ENCODE assay signal across 3 cellular contexts in the genomic region with DNA sequence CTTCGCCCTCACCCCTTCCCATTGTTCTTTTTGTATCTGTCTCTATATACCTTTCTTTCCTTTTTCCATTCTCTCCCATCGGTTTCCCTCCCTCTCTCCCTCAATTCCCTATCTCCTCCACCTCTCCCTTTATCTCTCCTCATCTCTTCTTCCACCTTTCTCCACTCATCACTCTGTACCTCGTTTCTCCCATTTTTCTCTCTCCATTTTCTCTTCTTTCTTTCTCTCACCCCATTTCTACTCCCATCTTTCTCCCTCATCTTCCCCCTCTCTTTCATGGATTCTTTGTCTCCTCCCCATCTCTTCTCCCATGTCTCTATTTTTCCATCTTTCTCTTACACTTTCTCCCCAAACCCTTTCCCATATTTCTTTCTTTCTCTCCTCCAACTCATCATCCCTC.
A peak's percentile ranks its signal among the peaks of the same experiment; 100 is the strongest.
TF ChIP-seq lines count a peak whose summit lies in the region.

No MANE protein-coding gene starts in this region.

TF ChIP-seq in HEK293, 187 proteins besides CTCF, POLR2A, EP300 and RAD21:
- 0 out of 2 replicates have a peak, but pooled peaks have one; percentile 6 for TF ChIP-seq ZNF266 (tag by site-specific recombination; IDR thresholded peaks at IDR 0.05; ENCODE audit: low read depth)
- TF ChIP-seq, protein P1, sequence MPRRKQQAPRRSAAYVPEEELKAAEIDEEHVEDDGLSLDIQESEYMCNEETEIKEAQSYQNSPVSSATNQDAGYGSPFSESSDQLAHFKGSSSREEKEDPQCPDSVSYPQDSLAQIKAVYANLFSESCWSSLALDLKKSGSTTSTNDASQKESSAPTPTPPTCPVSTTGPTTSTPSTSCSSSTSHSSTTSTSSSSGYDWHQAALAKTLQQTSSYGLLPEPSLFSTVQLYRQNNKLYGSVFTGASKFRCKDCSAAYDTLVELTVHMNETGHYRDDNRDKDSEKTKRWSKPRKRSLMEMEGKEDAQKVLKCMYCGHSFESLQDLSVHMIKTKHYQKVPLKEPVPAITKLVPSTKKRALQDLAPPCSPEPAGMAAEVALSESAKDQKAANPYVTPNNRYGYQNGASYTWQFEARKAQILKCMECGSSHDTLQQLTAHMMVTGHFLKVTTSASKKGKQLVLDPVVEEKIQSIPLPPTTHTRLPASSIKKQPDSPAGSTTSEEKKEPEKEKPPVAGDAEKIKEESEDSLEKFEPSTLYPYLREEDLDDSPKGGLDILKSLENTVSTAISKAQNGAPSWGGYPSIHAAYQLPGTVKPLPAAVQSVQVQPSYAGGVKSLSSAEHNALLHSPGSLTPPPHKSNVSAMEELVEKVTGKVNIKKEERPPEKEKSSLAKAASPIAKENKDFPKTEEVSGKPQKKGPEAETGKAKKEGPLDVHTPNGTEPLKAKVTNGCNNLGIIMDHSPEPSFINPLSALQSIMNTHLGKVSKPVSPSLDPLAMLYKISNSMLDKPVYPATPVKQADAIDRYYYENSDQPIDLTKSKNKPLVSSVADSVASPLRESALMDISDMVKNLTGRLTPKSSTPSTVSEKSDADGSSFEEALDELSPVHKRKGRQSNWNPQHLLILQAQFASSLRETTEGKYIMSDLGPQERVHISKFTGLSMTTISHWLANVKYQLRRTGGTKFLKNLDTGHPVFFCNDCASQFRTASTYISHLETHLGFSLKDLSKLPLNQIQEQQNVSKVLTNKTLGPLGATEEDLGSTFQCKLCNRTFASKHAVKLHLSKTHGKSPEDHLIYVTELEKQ (tag by site-specific recombination; IDR thresholded peaks at IDR 0.05; ENCODE audit: borderline replicate concordance): no peak
- TF ChIP-seq ZNF366 (tag by site-specific recombination; conservative IDR thresholded peaks at IDR 0.05): peak; percentile 55; the same call in 1 of the 2 replicates
- peak; percentile 65 for TF ChIP-seq PRDM1 (tag by site-specific recombination; IDR thresholded peaks at IDR 0.05)

TF ChIP-seq in WTC11, 78 proteins besides CTCF, POLR2A, EP300 and RAD21:
- TF ChIP-seq, protein P2, sequence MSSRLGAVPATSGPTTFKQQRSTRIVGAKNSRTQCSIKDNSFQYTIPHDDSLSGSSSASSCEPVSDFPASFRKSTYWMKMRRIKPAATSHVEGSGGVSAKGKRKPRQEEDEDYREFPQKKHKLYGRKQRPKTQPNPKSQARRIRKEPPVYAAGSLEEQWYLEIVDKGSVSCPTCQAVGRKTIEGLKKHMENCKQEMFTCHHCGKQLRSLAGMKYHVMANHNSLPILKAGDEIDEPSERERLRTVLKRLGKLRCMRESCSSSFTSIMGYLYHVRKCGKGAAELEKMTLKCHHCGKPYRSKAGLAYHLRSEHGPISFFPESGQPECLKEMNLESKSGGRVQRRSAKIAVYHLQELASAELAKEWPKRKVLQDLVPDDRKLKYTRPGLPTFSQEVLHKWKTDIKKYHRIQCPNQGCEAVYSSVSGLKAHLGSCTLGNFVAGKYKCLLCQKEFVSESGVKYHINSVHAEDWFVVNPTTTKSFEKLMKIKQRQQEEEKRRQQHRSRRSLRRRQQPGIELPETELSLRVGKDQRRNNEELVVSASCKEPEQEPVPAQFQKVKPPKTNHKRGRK (CRISPR knock-in tag; IDR thresholded peaks at IDR 0.05; ENCODE audit: borderline replicate concordance): peak; percentile 85; the same call in 1 of the 2 replicates
- no peak for TF ChIP-seq RELA (CRISPR knock-in tag; IDR thresholded peaks at IDR 0.05; ENCODE audit: borderline replicate concordance)

TF ChIP-seq in neural cell, 6 proteins besides CTCF, POLR2A, EP300 and RAD21:
- TF ChIP-seq MXI1 (conservative IDR thresholded peaks at IDR 0.05; ENCODE audit: poor library complexity, severe bottlenecking): no peak
- TF ChIP-seq TAF1 (IDR thresholded peaks at IDR 0.05; ENCODE audit: low read depth): no peak
- no peak for TF ChIP-seq EZH2 (IDR thresholded peaks at IDR 0.05; ENCODE audit: borderline replicate concordance, insufficient read depth, low read length, poor library complexity, severe bottlenecking)
- TF ChIP-seq, protein P3, sequence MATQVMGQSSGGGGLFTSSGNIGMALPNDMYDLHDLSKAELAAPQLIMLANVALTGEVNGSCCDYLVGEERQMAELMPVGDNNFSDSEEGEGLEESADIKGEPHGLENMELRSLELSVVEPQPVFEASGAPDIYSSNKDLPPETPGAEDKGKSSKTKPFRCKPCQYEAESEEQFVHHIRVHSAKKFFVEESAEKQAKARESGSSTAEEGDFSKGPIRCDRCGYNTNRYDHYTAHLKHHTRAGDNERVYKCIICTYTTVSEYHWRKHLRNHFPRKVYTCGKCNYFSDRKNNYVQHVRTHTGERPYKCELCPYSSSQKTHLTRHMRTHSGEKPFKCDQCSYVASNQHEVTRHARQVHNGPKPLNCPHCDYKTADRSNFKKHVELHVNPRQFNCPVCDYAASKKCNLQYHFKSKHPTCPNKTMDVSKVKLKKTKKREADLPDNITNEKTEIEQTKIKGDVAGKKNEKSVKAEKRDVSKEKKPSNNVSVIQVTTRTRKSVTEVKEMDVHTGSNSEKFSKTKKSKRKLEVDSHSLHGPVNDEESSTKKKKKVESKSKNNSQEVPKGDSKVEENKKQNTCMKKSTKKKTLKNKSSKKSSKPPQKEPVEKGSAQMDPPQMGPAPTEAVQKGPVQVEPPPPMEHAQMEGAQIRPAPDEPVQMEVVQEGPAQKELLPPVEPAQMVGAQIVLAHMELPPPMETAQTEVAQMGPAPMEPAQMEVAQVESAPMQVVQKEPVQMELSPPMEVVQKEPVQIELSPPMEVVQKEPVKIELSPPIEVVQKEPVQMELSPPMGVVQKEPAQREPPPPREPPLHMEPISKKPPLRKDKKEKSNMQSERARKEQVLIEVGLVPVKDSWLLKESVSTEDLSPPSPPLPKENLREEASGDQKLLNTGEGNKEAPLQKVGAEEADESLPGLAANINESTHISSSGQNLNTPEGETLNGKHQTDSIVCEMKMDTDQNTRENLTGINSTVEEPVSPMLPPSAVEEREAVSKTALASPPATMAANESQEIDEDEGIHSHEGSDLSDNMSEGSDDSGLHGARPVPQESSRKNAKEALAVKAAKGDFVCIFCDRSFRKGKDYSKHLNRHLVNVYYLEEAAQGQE (IDR thresholded peaks at IDR 0.05; ENCODE audit: borderline replicate concordance): no peak
- no peak for TF ChIP-seq SMC3 (conservative IDR thresholded peaks at IDR 0.05; ENCODE audit: poor library complexity)
- no peak for TF ChIP-seq POLR2AphosphoS5 (IDR thresholded peaks at IDR 0.05)
